ENCODE assay signal across 14 cellular contexts in genomic region chr13:109715902-109716301, GRCh38.
DNase-seq lines count a peak whose midpoint lies in the region; ATAC-seq and TF ChIP-seq lines count a peak whose summit lies in the region.
"Had no signal": no experiment of that assay in that cellular context is flagged by ENCODE, and none has a peak within 500 bp of the region (broad histone marks: within the 10 kb centered on the region; RNA-seq: fewer than 3 reads in every experiment).

No MANE protein-coding gene starts in this region.

- no peak overlapping the region for H2BK5ac ChIP-seq in trophoblast cell (ENCODE audit: low read depth, low read length, poor library complexity)

- no peaks in the 10 kb centered on the region for H3K36me3 Mint-ChIP-seq in activated T-cell treated with anti-CD3 and anti-CD28 coated beads, Interleukin-2, amount 50 U/mL, for 4 hours (ENCODE audit: insufficient read depth)
- H3K36me3 Mint-ChIP-seq: activated naive CD4-positive, alpha-beta T cell treated with anti-CD3 and anti-CD28 coated beads, Interleukin-2, amount 50 U/mL, for 24 hours had no signal

- H2AK5ac ChIP-seq in trophoblast cell (ENCODE audit: low read length) = no peak overlapping the region

- no peak overlapping the region for H2BK12ac ChIP-seq in trophoblast cell (ENCODE audit: low read length)

- H3K23ac ChIP-seq in trophoblast cell (ENCODE audit: low read length) = no peak overlapping the region

- no peak overlapping the region for H4K91ac ChIP-seq in trophoblast cell (ENCODE audit: low read depth, low read length)

- H3K27ac ChIP-seq in PC-3 (ENCODE audit: low read length) = no peak overlapping the region
- no peak overlapping the region for H3K27ac ChIP-seq in trophoblast cell (ENCODE audit: low read depth, low read length)
- H3K27ac ChIP-seq: neutrophil, SJCRH30 had no signal

- H2BK120ac ChIP-seq in trophoblast cell (ENCODE audit: insufficient read depth, low read length, poor library complexity) = no peak overlapping the region

- H3K9me3 Mint-ChIP-seq in activated T-cell treated with anti-CD3 and anti-CD28 coated beads, Interleukin-2, amount 50 U/mL, for 4 hours = no peaks in the 10 kb centered on the region
- H3K9me3 Mint-ChIP-seq: activated CD4-positive, alpha-beta T cell treated with anti-CD3 and anti-CD28 coated beads, Interleukin-2, amount 10 ng/mL, durations not matched to agents 24 days and 14 days; activated naive CD4-positive, alpha-beta T cell treated with anti-CD3 and anti-CD28 coated beads, Interleukin-2, amount 50 U/mL, for 24 hours had no signal

- H4K12ac ChIP-seq in trophoblast cell (ENCODE audit: low read depth, low read length) = no peak overlapping the region

- H3K4me2 ChIP-seq in PC-3 (ENCODE audit: low read length) (no peak overlapping the region), trophoblast cell (ENCODE audit: low read length) (no peak overlapping the region)

- intact Hi-C loops in PC-3 (cut with micrococcal nuclease) = no loop called here

- H3K4me1 ChIP-seq in PC-3 (ENCODE audit: insufficient read depth, low read length) (no peaks in the 10 kb centered on the region), trophoblast cell (ENCODE audit: control insufficient read depth in 1 of 2, insufficient read depth in 2 of 2, low read length in 2 of 2) (no peaks in the 10 kb centered on the region)
- H3K4me1 ChIP-seq: SJCRH30 had no signal

- no peaks in the 10 kb centered on the region for H3K9me2 ChIP-seq in PC-3 (replicated peaks; ENCODE audit: low read length)

- no peaks in the 10 kb centered on the region for H3K36me3 ChIP-seq in PC-3 (ENCODE audit: low read depth, low read length)
- H3K36me3 ChIP-seq in trophoblast cell (ENCODE audit: control insufficient read depth in 1 of 2, insufficient read depth in 2 of 2, low read length in 2 of 2) = no peaks in the 10 kb centered on the region
- H3K36me3 ChIP-seq: neutrophil, SJCRH30 had no signal

- no TSS peak for BruUV-seq in PC-3 (replicated peaks; lab: Mats Ljungman, UMichigan)

- no peaks in the 10 kb centered on the region for H3K27me3 ChIP-seq in PC-3 (ENCODE audit: low read length)
- no peaks in the 10 kb centered on the region for H3K27me3 ChIP-seq in trophoblast cell (ENCODE audit: insufficient read depth, low read length)
- H3K27me3 ChIP-seq: SJCRH30 had no signal

- H3K79me2 ChIP-seq in PC-3 (ENCODE audit: low read length) = no peaks in the 10 kb centered on the region
- no peaks in the 10 kb centered on the region for H3K79me2 ChIP-seq in trophoblast cell (ENCODE audit: control insufficient read depth, insufficient read depth, low read length, poor library complexity)

- no CpG with 5 or more reads among the region's 1 CpG for WGBS in trophoblast cell (ENCODE audit: extremely low coverage, insufficient coverage, insufficient read length)

- H3F3A ChIP-seq in PC-3 (ENCODE audit: low read length, unreplicated experiment) = no peaks in the 10 kb centered on the region

- H3K4me3 ChIP-seq in PC-3 (ENCODE audit: low read length) (no peak overlapping the region), fibroblast of mammary gland (ENCODE audit: control insufficient read depth, low read depth, low read length) (no peak overlapping the region), trophoblast cell (ENCODE audit: low read depth, low read length) (no peak overlapping the region)
- H3K4me3 ChIP-seq: SJCRH30 had no signal

- no peaks in the 10 kb centered on the region for H3K4me1 Mint-ChIP-seq in activated T-cell treated with anti-CD3 and anti-CD28 coated beads, Interleukin-2, amount 50 U/mL, for 4 hours (ENCODE audit: low read depth)
- H3K4me1 Mint-ChIP-seq: activated CD4-positive, alpha-beta T cell treated with anti-CD3 and anti-CD28 coated beads, Interleukin-2, amount 10 ng/mL, durations not matched to agents 24 days and 14 days; activated naive CD4-positive, alpha-beta T cell treated with anti-CD3 and anti-CD28 coated beads, Interleukin-2, amount 50 U/mL, for 24 hours had no signal

- POLR2A ChIA-PET in PC-3 (lab: Charles Lee; ENCODE audit: unreplicated experiment) = interaction anchor here (0.6 kb wide), 1 partner anchor 451 kb away, joined by 5 read pairs; no protein-coding TSS in a partner anchor

- TF ChIP-seq CTCF in PC-3 (conservative IDR thresholded peaks at IDR 0.05; ENCODE audit: low read depth, low read length) (no peak), fibroblast of mammary gland (conservative IDR thresholded peaks at IDR 0.05; ENCODE audit: control insufficient read depth, insufficient read depth, low read depth, low read length) (no peak)

- no peak overlapping the region for H3K4ac ChIP-seq in trophoblast cell (ENCODE audit: low read depth, low read length)

- H3K9me3 ChIP-seq in PC-3 (ENCODE audit: low read length) (no peaks in the 10 kb centered on the region), trophoblast cell (ENCODE audit: insufficient read depth, low read depth, low read length) (no peaks in the 10 kb centered on the region)
- H3K9me3 ChIP-seq: Caco-2, neutrophil, SJCRH30 had no signal

- H3K79me1 ChIP-seq in trophoblast cell (ENCODE audit: low read length) = no peaks in the 10 kb centered on the region

- no peak overlapping the region for H3K14ac ChIP-seq in trophoblast cell (ENCODE audit: low read length)

- DNase-seq in GM04504 (ENCODE audit: low read depth) (peak; percentile 30), PC-3 (peak; percentile 13), fibroblast of mammary gland (ENCODE audit: low read depth) (peak; percentile 74), trophoblast cell (peak; percentile 43 to 50), T-helper 2 cell (no peak)
- DNase-seq in activated T-cell treated with anti-CD3 and anti-CD28 coated beads, Interleukin-2, amount 50 U/mL, for 4 hours = no peak
- DNase-seq in activated effector memory CD4-positive, alpha-beta T cell treated with Interleukin-2 at 50 U/mL for 16 hours = no peak
- DNase-seq: activated CD4-positive, alpha-beta T cell treated with anti-CD3 and anti-CD28 coated beads, Interleukin-2, amount 10 ng/mL, durations not matched to agents 24 days and 14 days; Caco-2; SJCRH30; stimulated activated CD4-positive, alpha-beta T cell treated with anti-CD3 and anti-CD28 coated beads, Interleukin-4, amount 100 ng/mL, for 24 hours had no signal

- no peak overlapping the region for H3K9ac ChIP-seq in PC-3 (ENCODE audit: low read length)
- no peak overlapping the region for H3K9ac ChIP-seq in trophoblast cell (ENCODE audit: low read length)

- CTCF ChIA-PET in PC-3 (lab: Charles Lee) = no interaction called here

- H3K18ac ChIP-seq in trophoblast cell (ENCODE audit: low read length) = no peak overlapping the region

- ATAC-seq in PC-3 = no peak
- ATAC-seq in activated T-cell treated with anti-CD3 and anti-CD28 coated beads, Interleukin-2, amount 50 U/mL, for 4 hours = no peak
- ATAC-seq in HG03469 (IDR thresholded peaks at IDR 0.05; ENCODE audit: unreplicated experiment) = no peak

- no peak overlapping the region for H4K8ac ChIP-seq in trophoblast cell (ENCODE audit: low read depth, low read length)

- H3K4me3 Mint-ChIP-seq in activated T-cell treated with anti-CD3 and anti-CD28 coated beads, Interleukin-2, amount 50 U/mL, for 4 hours = no peak overlapping the region
- H3K4me3 Mint-ChIP-seq: activated CD4-positive, alpha-beta T cell treated with anti-CD3 and anti-CD28 coated beads, Interleukin-2, amount 10 ng/mL, durations not matched to agents 24 days and 14 days; activated naive CD4-positive, alpha-beta T cell treated with anti-CD3 and anti-CD28 coated beads, Interleukin-2, amount 50 U/mL, for 24 hours had no signal

- no peaks in the 10 kb centered on the region for H4K20me1 ChIP-seq in PC-3 (ENCODE audit: low read length)

- H2AFZ ChIP-seq in PC-3 (ENCODE audit: low read length) (no peak overlapping the region), trophoblast cell (ENCODE audit: insufficient read depth, low read length, poor library complexity) (no peak overlapping the region)

- peaks cover 2% of the 10 kb centered on the region for H3K27me3 Mint-ChIP-seq in activated T-cell treated with anti-CD3 and anti-CD28 coated beads, Interleukin-2, amount 50 U/mL, for 4 hours (ENCODE audit: low read depth)

Comparison
In these comparisons a context has a peak if more than half of its experiments do, and no peak if none do; other contexts are left out.
1. DNase-seq: peak in GM04504 (single experiment), PC-3 (single experiment), fibroblast of mammary gland (single experiment) and trophoblast cell (2 of 2); none in activated T-cell treated with anti-CD3 and anti-CD28 coated beads, Interleukin-2, amount 50 U/mL, for 4 hours (single experiment), activated effector memory CD4-positive, alpha-beta T cell treated with Interleukin-2 at 50 U/mL for 16 hours (single experiment) and T-helper 2 cell (0 of 5).